ENCODE assay signal across 1 cellular context in the genomic region with DNA sequence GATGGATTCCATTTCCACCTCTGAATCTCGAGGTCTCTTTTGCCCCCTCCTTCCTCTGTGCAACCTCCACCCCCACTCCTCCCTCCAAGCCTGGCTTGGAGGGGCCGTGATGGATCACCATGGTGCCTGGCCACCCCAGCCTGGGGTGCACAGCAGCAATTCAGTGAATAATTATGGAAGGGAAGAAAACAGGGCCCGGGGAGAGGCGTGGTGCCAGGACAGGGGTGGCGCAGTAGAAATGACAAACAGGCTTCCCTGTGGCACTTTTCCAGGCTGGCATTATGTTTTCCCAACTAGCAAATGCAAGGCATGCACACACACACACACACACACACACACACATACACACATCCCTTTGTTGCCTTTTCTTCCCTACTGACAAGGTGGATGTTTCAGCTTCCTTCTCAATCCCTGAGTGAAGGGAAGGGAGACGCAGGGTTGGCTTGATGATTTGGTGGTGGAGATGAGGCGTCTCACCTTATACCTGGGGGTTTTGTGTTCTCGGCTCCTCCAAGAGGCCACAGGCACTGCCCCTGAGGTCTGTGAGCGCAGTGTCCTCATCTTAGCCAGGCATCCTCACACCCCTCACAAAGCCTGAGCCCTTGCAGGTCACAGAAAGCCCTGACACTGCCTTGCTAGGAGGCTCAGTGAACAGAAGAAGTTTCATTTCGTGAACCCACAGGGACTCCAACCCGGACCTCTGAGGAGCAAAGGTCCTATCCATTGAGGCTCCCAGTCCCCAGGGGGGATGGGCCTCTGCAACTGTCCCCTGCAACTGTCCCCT.
TF ChIP-seq lines count a peak whose summit lies in the region.

No MANE protein-coding gene starts in this region.

TF ChIP-seq in H1, 55 proteins besides CTCF, POLR2A, EP300 and RAD21:
- TF ChIP-seq ATF3 (IDR thresholded peaks at IDR 0.05; ENCODE audit: insufficient read depth, low read depth, low read length) = no peak
- no peak for TF ChIP-seq SIX5 (IDR thresholded peaks at IDR 0.05; ENCODE audit: low read depth, low read length)
- TF ChIP-seq, protein P1, sequence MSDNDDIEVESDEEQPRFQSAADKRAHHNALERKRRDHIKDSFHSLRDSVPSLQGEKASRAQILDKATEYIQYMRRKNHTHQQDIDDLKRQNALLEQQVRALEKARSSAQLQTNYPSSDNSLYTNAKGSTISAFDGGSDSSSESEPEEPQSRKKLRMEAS (IDR thresholded peaks at IDR 0.05) = no peak
- no peak for TF ChIP-seq BACH1 (IDR thresholded peaks at IDR 0.05; ENCODE audit: low read length)
- no peak for TF ChIP-seq RNF2 (IDR thresholded peaks at IDR 0.05; ENCODE audit: borderline replicate concordance, low read depth, low read length, missing control alignments, poor library complexity, severe bottlenecking)
- no peak for TF ChIP-seq GTF2F1 (IDR thresholded peaks at IDR 0.05; ENCODE audit: borderline replicate concordance, low read depth, low read length)
- TF ChIP-seq FOSL1 (IDR thresholded peaks at IDR 0.05; ENCODE audit: insufficient read depth, low read depth, low read length) = no peak
- TF ChIP-seq NRF1 (IDR thresholded peaks at IDR 0.05; ENCODE audit: low read depth, low read length) = no peak
- TF ChIP-seq POLR2AphosphoS5 (IDR thresholded peaks at IDR 0.05; ENCODE audit: low read depth, low read length) = no peak
- no peak for TF ChIP-seq CTBP2 (IDR thresholded peaks at IDR 0.05; ENCODE audit: borderline replicate concordance, insufficient read depth, insufficient read length, low read length)
- TF ChIP-seq MAFK (IDR thresholded peaks at IDR 0.05; ENCODE audit: low read depth, low read length) = no peak
- no peak for TF ChIP-seq CREB1 (IDR thresholded peaks at IDR 0.05)
- TF ChIP-seq HDAC6 (IDR thresholded peaks at IDR 0.05; ENCODE audit: low read depth, low read length) = no peak
- no peak for TF ChIP-seq CHD1 (IDR thresholded peaks at IDR 0.05; ENCODE audit: low read depth, low read length)
- no peak for TF ChIP-seq NANOG (IDR thresholded peaks at IDR 0.05; ENCODE audit: insufficient read depth, low read depth, low read length, poor library complexity, severe bottlenecking)
- no peak for TF ChIP-seq YY1 (IDR thresholded peaks at IDR 0.05; ENCODE audit: low read depth, low read length)
- TF ChIP-seq RFX5 (IDR thresholded peaks at IDR 0.05; ENCODE audit: borderline replicate concordance, low read depth, low read length) = no peak
- no peak for TF ChIP-seq SAP30 (IDR thresholded peaks at IDR 0.05; ENCODE audit: insufficient read depth, insufficient replicate concordance, low read length)
- TF ChIP-seq PHF8 (conservative IDR thresholded peaks at IDR 0.05; ENCODE audit: low read depth, low read length) = no peak
- TF ChIP-seq JUND (IDR thresholded peaks at IDR 0.05; ENCODE audit: low read length) = no peak
TF ChIP-seq in H1: peak in this region for 0.
